Comparison of ENCODE assay signal across 8 cellular contexts in the genomic region with DNA sequence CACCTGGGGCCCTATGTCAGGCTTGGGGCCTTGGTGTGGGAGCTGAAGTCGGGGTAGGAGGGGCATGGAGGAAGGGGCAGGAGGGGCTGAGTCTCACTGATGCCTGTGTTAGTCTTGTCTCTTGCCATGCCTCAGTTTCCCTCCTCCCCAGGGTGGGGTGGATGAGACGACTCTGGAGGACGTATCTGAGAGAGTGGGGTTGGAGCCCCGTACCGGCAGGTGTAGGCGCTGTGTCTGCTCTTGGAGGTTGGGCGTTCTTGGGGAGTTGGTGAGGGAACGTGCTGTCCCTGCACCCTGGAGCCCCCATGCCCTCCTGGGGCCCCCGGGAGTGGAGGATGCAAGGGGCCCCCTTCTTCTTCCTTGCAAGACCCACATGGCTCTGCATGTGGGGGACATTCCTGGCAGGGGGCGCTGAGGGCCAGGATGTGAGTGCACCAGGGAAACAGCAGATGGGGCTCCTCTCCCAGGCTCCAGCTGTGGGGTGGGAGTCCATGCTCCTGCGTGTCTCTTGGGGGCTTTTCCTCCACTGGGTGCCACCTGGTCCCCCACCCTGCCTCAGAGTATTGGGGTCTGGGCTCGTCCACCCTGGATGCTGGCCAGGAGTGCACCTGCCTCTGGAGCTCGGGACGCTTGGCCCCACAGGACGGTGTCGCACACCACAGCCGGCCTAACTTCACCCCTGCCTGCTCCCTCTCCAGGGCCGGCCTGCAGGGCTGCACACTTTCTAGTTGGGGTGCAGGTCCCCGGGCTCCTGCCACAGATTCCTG. TPM values are rescaled to one million over a fixed set of nuclear protein-coding genes. Genes with fewer than 3 reads are reported as not detected.
DNase-seq lines count a peak whose midpoint lies in the region; ATAC-seq and TF ChIP-seq lines count a peak whose summit lies in the region.

No MANE protein-coding gene starts in this region.

- H3K4me3 ChIP-seq in BE2C (ENCODE audit: low read depth, low read length) (no peak overlapping the region), hepatocyte (no peak overlapping the region)

- TF ChIP-seq CTCF in BE2C (IDR thresholded peaks at IDR 0.05; ENCODE audit: low read depth, low read length): peak; percentile 56
- TF ChIP-seq CTCF in hepatocyte (IDR thresholded peaks at IDR 0.05; ENCODE audit: poor library complexity): peak; percentile 53

- no peaks in the 10 kb centered on the region for H4K20me1 ChIP-seq in hepatocyte (ENCODE audit: insufficient read depth, poor library complexity, severe bottlenecking)

- H3K9me3 ChIP-seq in BE2C (no peaks in the 10 kb centered on the region), hepatocyte (ENCODE audit: low read depth) (no peaks in the 10 kb centered on the region)

- H3K4me1 ChIP-seq in BE2C: peaks cover 3% of the 10 kb centered on the region; the same call in 1 of the 2 replicates
- peaks cover 15% of the 10 kb centered on the region for H3K4me1 ChIP-seq in hepatocyte (ENCODE audit: insufficient read depth)

- no peaks in the 10 kb centered on the region for H3K36me3 Mint-ChIP-seq in IgD-negative memory B cell
- H3K36me3 Mint-ChIP-seq in activated T-cell treated with anti-CD3 and anti-CD28 coated beads, Interleukin-2, amount 50 U/mL, for 24 hours (ENCODE audit: low read depth): peaks cover 36% of the 10 kb centered on the region

- peak overlapping the region; percentile 84 to 97 (median 97) for H3K27ac Mint-ChIP-seq in IgD-negative memory B cell
- peak overlapping the region; percentile 74 for H3K27ac Mint-ChIP-seq in activated T-cell treated with anti-CD3 and anti-CD28 coated beads, Interleukin-2, amount 50 U/mL, for 24 hours

- no peaks in the 10 kb centered on the region for H3K9me3 Mint-ChIP-seq in IgD-negative memory B cell
- H3K9me3 Mint-ChIP-seq in activated T-cell treated with anti-CD3 and anti-CD28 coated beads, Interleukin-2, amount 50 U/mL, for 24 hours: no peaks in the 10 kb centered on the region

- H3K36me3 ChIP-seq in BE2C: no peaks in the 10 kb centered on the region
- H3K36me3 ChIP-seq in hepatocyte (replicated peaks; ENCODE audit: insufficient read depth, low read depth): no peaks in the 10 kb centered on the region

- ATAC-seq in HG03565 (IDR thresholded peaks at IDR 0.05; ENCODE audit: unreplicated experiment): no peak

- no peak for DNase-seq in BE2C
- DNase-seq in activated T-cell treated with anti-CD3 and anti-CD28 coated beads, Interleukin-2, amount 50 U/mL, for 24 hours: peak; percentile 74
- DNase-seq in hepatocyte (ENCODE audit: low spot score): peak; percentile 44
- peak; percentile 23 for DNase-seq in stimulated activated CD8-positive, alpha-beta memory T cell treated with anti-CD3 and anti-CD28 coated beads, Interleukin-15, amount 100 ng/mL, for 1 hour (ENCODE audit: low read depth)
- DNase-seq in NCI-H2196 (lab: John Stamatoyannopoulos, UW; ENCODE audit: unreplicated experiment): no peak
- DNase-seq in SW480 (ENCODE audit: low spot score): no peak

- no peak overlapping the region for H3K27ac ChIP-seq in hepatocyte

- no peaks in the 10 kb centered on the region for H3K79me2 ChIP-seq in hepatocyte

- H3K27me3 ChIP-seq in BE2C (no peaks in the 10 kb centered on the region), hepatocyte (no peaks in the 10 kb centered on the region)

- peaks cover 13 to 27% (median 22%) of the 10 kb centered on the region in 3 donors for H3K4me1 Mint-ChIP-seq in IgD-negative memory B cell
- H3K4me1 Mint-ChIP-seq in activated T-cell treated with anti-CD3 and anti-CD28 coated beads, Interleukin-2, amount 50 U/mL, for 24 hours (ENCODE audit: low read depth): peaks cover 49% of the 10 kb centered on the region

- no peaks in the 10 kb centered on the region for H3K9me2 ChIP-seq in hepatocyte (replicated peaks; ENCODE audit: insufficient read depth)

- H3K4me2 ChIP-seq in hepatocyte: no peak overlapping the region

- peak overlapping the region; percentile 78 to 98 (median 87) for H3K4me3 Mint-ChIP-seq in IgD-negative memory B cell
- peak overlapping the region; percentile 99 for H3K4me3 Mint-ChIP-seq in activated T-cell treated with anti-CD3 and anti-CD28 coated beads, Interleukin-2, amount 50 U/mL, for 24 hours

- WGBS in hepatocyte (ENCODE audit: low lambda C conversion rate, missing lambda C conversion rate): 80% methylated on average over 19 of the region's 19 CpGs

- no peaks in the 10 kb centered on the region for H3K27me3 Mint-ChIP-seq in IgD-negative memory B cell
- H3K27me3 Mint-ChIP-seq in activated T-cell treated with anti-CD3 and anti-CD28 coated beads, Interleukin-2, amount 50 U/mL, for 24 hours: no peaks in the 10 kb centered on the region

- no peak overlapping the region for H2AFZ ChIP-seq in hepatocyte

RNA-seq across cellular contexts. Expression of gene TNFRSF14, which starts 1.4 kb away (rescaled TPM):
- polyA plus RNA-seq in BE2C (2012; ENCODE audit: insufficient read depth, insufficient read length, low read depth): 29.5 TPM
- 63.3 TPM for polyA plus RNA-seq in IgD-negative memory B cell
- total RNA-seq in hepatocyte: 2.7 and 6.1 TPM in 2 replicates
- 5.3 and 5.4 TPM in 2 replicates for polyA plus RNA-seq in hepatocyte

RNA-seq across cellular contexts. Expression of gene HES5, which starts 24.7 kb away (rescaled TPM):
- not detected for polyA plus RNA-seq in BE2C (2012; ENCODE audit: insufficient read depth, insufficient read length, low read depth)
- polyA plus RNA-seq in IgD-negative memory B cell: not detected
- not detected in 2 replicates for total RNA-seq in hepatocyte
- polyA plus RNA-seq in hepatocyte: 1.0 TPM in 2 replicates

RNA-seq across cellular contexts. Expression of gene PANK4, which starts 28.4 kb away (rescaled TPM):
- 39.2 TPM for polyA plus RNA-seq in BE2C (2012; ENCODE audit: insufficient read depth, insufficient read length, low read depth)
- polyA plus RNA-seq in IgD-negative memory B cell: 19.4 TPM
- total RNA-seq in hepatocyte: 18.5 and 20.4 TPM in 2 replicates
- polyA plus RNA-seq in hepatocyte: 21.3 and 21.5 TPM in 2 replicates

RNA-seq across cellular contexts. Expression of gene PRXL2B, which starts 31.8 kb away (rescaled TPM):
- polyA plus RNA-seq in BE2C (2012; ENCODE audit: insufficient read depth, insufficient read length, low read depth): 128 TPM
- 20.3 TPM for polyA plus RNA-seq in IgD-negative memory B cell
- total RNA-seq in hepatocyte: 21.4 and 36.7 TPM in 2 replicates
- 39.6 and 41.4 TPM in 2 replicates for polyA plus RNA-seq in hepatocyte

Comparison
In these comparisons a context has a peak if more than half of its experiments do, and no peak if none do; other contexts are left out.
1. DNase-seq: peak in activated T-cell treated with anti-CD3 and anti-CD28 coated beads, Interleukin-2, amount 50 U/mL, for 24 hours (single experiment), hepatocyte (single experiment) and stimulated activated CD8-positive, alpha-beta memory T cell treated with anti-CD3 and anti-CD28 coated beads, Interleukin-15, amount 100 ng/mL, for 1 hour (single experiment); none in BE2C (single experiment), NCI-H2196 (single experiment) and SW480 (single experiment).
2. RNA of gene TNFRSF14, which starts 1.4 kb away (polyA plus RNA-seq): 63.3 TPM in IgD-negative memory B cell (single experiment); 5.3 to 5.4 TPM in hepatocyte; every median in the first group is over 10 times any median in the second.